Comparison of ENCODE assay signal across 2 cellular contexts in the genomic region with DNA sequence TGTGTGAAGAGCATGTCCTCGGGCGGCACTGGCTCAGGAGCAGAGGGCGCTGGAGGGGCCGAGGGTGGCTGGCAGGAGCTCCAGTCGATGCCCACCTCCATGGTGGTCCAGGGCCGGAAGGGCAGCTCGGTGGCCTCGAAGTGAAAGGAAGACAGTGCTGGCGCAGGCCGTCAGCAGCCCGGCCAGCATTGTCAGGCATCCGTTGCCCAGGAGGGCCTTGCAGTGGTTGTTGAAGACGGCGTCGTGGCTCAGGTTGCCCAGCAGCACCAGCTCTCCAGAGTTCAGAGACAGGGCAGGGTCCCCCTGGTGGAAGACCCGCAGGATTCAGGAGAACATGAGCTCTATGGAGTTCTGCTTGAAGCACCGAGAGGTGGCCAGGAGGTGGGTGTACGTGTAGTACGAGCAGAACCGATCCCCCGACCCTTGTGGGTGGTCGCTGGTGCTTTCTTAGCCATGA.
TF ChIP-seq lines count a peak whose summit lies in the region.

No MANE protein-coding gene starts in this region.

TF ChIP-seq in HEK293T, 16 proteins besides CTCF, POLR2A, EP300 and RAD21:
- TF ChIP-seq SUZ12 (IDR thresholded peaks at IDR 0.05) (no peak), TARDBP (IDR thresholded peaks at IDR 0.05) (no peak), LEF1 (IDR thresholded peaks at IDR 0.05; ENCODE audit: borderline replicate concordance) (no peak), NFRKB (IDR thresholded peaks at IDR 0.05) (no peak), CTBP1 (IDR thresholded peaks at IDR 0.05; ENCODE audit: borderline replicate concordance) (no peak), ZNF384 (IDR thresholded peaks at IDR 0.05) (no peak), HDGF (IDR thresholded peaks at IDR 0.05; ENCODE audit: borderline replicate concordance) (no peak), FOXM1 (IDR thresholded peaks at IDR 0.05; ENCODE audit: borderline replicate concordance) (no peak), ELF4 (IDR thresholded peaks at IDR 0.05) (no peak), FOXK2 (IDR thresholded peaks at IDR 0.05) (no peak), FOXA1 (IDR thresholded peaks at IDR 0.05) (no peak), BHLHE40 (IDR thresholded peaks at IDR 0.05; ENCODE audit: borderline replicate concordance) (no peak), L3MBTL2 (conservative IDR thresholded peaks at IDR 0.05) (no peak), ARNT (IDR thresholded peaks at IDR 0.05) (no peak), SP1 (IDR thresholded peaks at IDR 0.05) (no peak)
- TF ChIP-seq, protein P1, sequence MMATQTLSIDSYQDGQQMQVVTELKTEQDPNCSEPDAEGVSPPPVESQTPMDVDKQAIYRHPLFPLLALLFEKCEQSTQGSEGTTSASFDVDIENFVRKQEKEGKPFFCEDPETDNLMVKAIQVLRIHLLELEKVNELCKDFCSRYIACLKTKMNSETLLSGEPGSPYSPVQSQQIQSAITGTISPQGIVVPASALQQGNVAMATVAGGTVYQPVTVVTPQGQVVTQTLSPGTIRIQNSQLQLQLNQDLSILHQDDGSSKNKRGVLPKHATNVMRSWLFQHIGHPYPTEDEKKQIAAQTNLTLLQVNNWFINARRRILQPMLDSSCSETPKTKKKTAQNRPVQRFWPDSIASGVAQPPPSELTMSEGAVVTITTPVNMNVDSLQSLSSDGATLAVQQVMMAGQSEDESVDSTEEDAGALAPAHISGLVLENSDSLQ (IDR thresholded peaks at IDR 0.05), result no peak

TF ChIP-seq in H1, 55 proteins besides CTCF, POLR2A, EP300 and RAD21:
- TF ChIP-seq JUND (IDR thresholded peaks at IDR 0.05; ENCODE audit: low read length) (no peak), HDAC6 (IDR thresholded peaks at IDR 0.05; ENCODE audit: low read depth, low read length) (no peak), HDAC2 (IDR thresholded peaks at IDR 0.05; ENCODE audit: borderline replicate concordance in 1 of 2, low read depth in 2 of 2, low read length in 2 of 2) (no peak), CHD1 (IDR thresholded peaks at IDR 0.05; ENCODE audit: low read depth, low read length) (no peak), CREB1 (IDR thresholded peaks at IDR 0.05) (no peak), TAF7 (optimal IDR thresholded peaks at IDR 0.05; ENCODE audit: borderline replicate concordance, low read depth, low read length) (no peak), TAF1 (IDR thresholded peaks at IDR 0.05; ENCODE audit: low read depth, low read length) (no peak)
- TF ChIP-seq, protein P2, sequence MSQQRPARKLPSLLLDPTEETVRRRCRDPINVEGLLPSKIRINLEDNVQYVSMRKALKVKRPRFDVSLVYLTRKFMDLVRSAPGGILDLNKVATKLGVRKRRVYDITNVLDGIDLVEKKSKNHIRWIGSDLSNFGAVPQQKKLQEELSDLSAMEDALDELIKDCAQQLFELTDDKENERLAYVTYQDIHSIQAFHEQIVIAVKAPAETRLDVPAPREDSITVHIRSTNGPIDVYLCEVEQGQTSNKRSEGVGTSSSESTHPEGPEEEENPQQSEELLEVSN (IDR thresholded peaks at IDR 0.05), result no peak
